In genomic region chrX:123256378-123256777, GRCh38 we compare ENCODE assay signal across 26 cellular contexts.
DNase-seq lines count a peak whose midpoint lies in the region; ATAC-seq, FAIRE-seq and TF ChIP-seq lines count a peak whose summit lies in the region.
"Had no signal": no experiment of that assay in that cellular context is flagged by ENCODE, and none has a peak within 500 bp of the region (broad histone marks: within the 10 kb centered on the region; RNA-seq: fewer than 3 reads in every experiment).

No MANE protein-coding gene starts in this region.

- H3K4me1 Mint-ChIP-seq in WTC11, result peaks cover 6% of the 10 kb centered on the region
- H3K4me1 Mint-ChIP-seq: memory B cell; naive B cell; stimulated activated effector memory CD8-positive, alpha-beta T cell treated with anti-CD3 and anti-CD28 coated beads, Interleukin-12 subunit alpha, Interleukin-12 subunit beta, amount 100 ng/mL, for 72 hours had no signal

- no peak overlapping the region for H3K27ac Mint-ChIP-seq in WTC11
- H3K27ac Mint-ChIP-seq: CD4-positive, alpha-beta T cell; memory B cell; naive B cell; stimulated activated effector memory CD8-positive, alpha-beta T cell treated with anti-CD3 and anti-CD28 coated beads, Interleukin-12 subunit alpha, Interleukin-12 subunit beta, amount 100 ng/mL, for 72 hours had no signal

- intact Hi-C loops in K562 (cut with micrococcal nuclease), result no loop called here
- intact Hi-C loops in dorsolateral prefrontal cortex (cut with DNase I), result no loop called here

- H3K9me1 ChIP-seq in K562 (ENCODE audit: control insufficient read depth, insufficient read depth, low read length), result no peaks in the 10 kb centered on the region

- no peaks in the 10 kb centered on the region for H3K9me3 Mint-ChIP-seq in WTC11
- H3K9me3 Mint-ChIP-seq: CD4-positive, alpha-beta T cell had no signal

- no peak for TF ChIP-seq EP300 in K562 (IDR thresholded peaks at IDR 0.05; ENCODE audit: low read length)

- H3K27ac ChIP-seq in K562 (ENCODE audit: extremely low read depth, low read depth, low read length) (no peak overlapping the region), dorsolateral prefrontal cortex (no peak overlapping the region)
- H3K27ac ChIP-seq: gastrocnemius medialis, parathyroid adenoma, right lobe of liver, VCaP had no signal

- H3K36me3 ChIP-seq in K562 (ENCODE audit: control insufficient read depth, insufficient read depth, low read length), result no peaks in the 10 kb centered on the region
- H3K36me3 ChIP-seq: gastrocnemius medialis, right lobe of liver had no signal

- no peak for TF ChIP-seq POLR2A in K562 (conservative IDR thresholded peaks at IDR 0.05)

- in situ Hi-C loops in K562 (cut with MboI), result no loop called here

- H3K4me3 Mint-ChIP-seq in WTC11, result no peak overlapping the region
- H3K4me3 Mint-ChIP-seq: CD4-positive, alpha-beta T cell; memory B cell; naive B cell; stimulated activated effector memory CD8-positive, alpha-beta T cell treated with anti-CD3 and anti-CD28 coated beads, Interleukin-12 subunit alpha, Interleukin-12 subunit beta, amount 100 ng/mL, for 72 hours had no signal

- H3K27me3 Mint-ChIP-seq in WTC11 (ENCODE audit: low read depth), result peaks cover 7% of the 10 kb centered on the region; the same call in 1 of the 2 replicates
- H3K27me3 Mint-ChIP-seq: memory B cell had no signal

- WGBS in K562 (ENCODE audit: insufficient coverage, low coverage, missing lambda C conversion rate), result 0% methylated on average over 1 of the region's 1 CpG

- no peak overlapping the region for H3K9ac ChIP-seq in K562 (ENCODE audit: insufficient read depth in 1 of 2, low read depth in 2 of 2, low read length in 2 of 2)
- H3K9ac ChIP-seq: parathyroid adenoma had no signal

- DNase-seq in K562 (ENCODE audit: extremely low read depth in 1 of 4, low spot score in 3 of 4) (no peak), dorsolateral prefrontal cortex (no peak), WTC11 (ENCODE audit: low spot score) (no peak)
- DNase-seq: activated CD4-positive, alpha-beta T cell treated with anti-CD3 and anti-CD28 coated beads, Interleukin-2, amount 50 U/mL, for 48 hours; activated naive CD4-positive, alpha-beta T cell treated with Interleukin-2 at 50 U/mL for 16 hours; activated T-cell treated with anti-CD3 and anti-CD28 coated beads for 4 hours; amygdala; caudate nucleus; CD4-positive, alpha-beta T cell; DMS153; gastrocnemius medialis; GF-D8; naive B cell; NCI-H1417; NCI-H2171; right lobe of liver; stimulated activated CD4-positive, alpha-beta T cell treated with anti-CD3 and anti-CD28 coated beads, Interleukin-15, amount 100 ng/mL, for 24 hours had no signal

- no peaks in the 10 kb centered on the region for H3K4me1 ChIP-seq in K562 (replicated peaks in 1 of 2; ENCODE audit: control insufficient read depth in 2 of 2, insufficient read depth in 2 of 2, low read length in 2 of 2)
- H3K4me1 ChIP-seq: gastrocnemius medialis, parathyroid adenoma, right lobe of liver had no signal

- H4K20me1 ChIP-seq in K562 (replicated peaks; ENCODE audit: control insufficient read depth, insufficient read depth, low read length), result no peaks in the 10 kb centered on the region

- CTCF ChIA-PET in K562 (lab: Yijun Ruan, JAX; ENCODE audit: low intra/inter-chr PET ratio), result no interaction called here
- CTCF ChIA-PET in WTC11 (lab: Charles Lee), result no interaction called here

- no peak overlapping the region for H2AFZ ChIP-seq in K562 (ENCODE audit: low read depth, low read length)
- H2AFZ ChIP-seq: parathyroid adenoma had no signal

- ATAC-seq in GM18520 (IDR thresholded peaks at IDR 0.05; ENCODE audit: unreplicated experiment) (peak; percentile 86), GM19463 (IDR thresholded peaks at IDR 0.05; ENCODE audit: unreplicated experiment) (peak; percentile 78), HG03066 (IDR thresholded peaks at IDR 0.05; ENCODE audit: low read depth, unreplicated experiment) (peak; percentile 85), K562 (no peak), HG02981 (IDR thresholded peaks at IDR 0.05; ENCODE audit: unreplicated experiment) (no peak), WTC11 (no peak)
- ATAC-seq: gastrocnemius medialis; right lobe of liver; stimulated activated effector memory CD8-positive, alpha-beta T cell treated with anti-CD3 and anti-CD28 coated beads, Interleukin-12 subunit alpha, Interleukin-12 subunit beta, amount 100 ng/mL, for 72 hours had no signal

- H3K4me3 ChIP-seq in K562 (no peak overlapping the region), dorsolateral prefrontal cortex (no peak overlapping the region)
- H3K4me3 ChIP-seq: gastrocnemius medialis, right lobe of liver had no signal

- no TSS peak for BruUV-seq in K562 (replicated peaks; lab: Mats Ljungman, UMichigan)

- no peaks in the 10 kb centered on the region; the same call in 1 of the 2 replicates for H3K36me3 Mint-ChIP-seq in WTC11
- H3K36me3 Mint-ChIP-seq: memory B cell; naive B cell; stimulated activated effector memory CD8-positive, alpha-beta T cell treated with anti-CD3 and anti-CD28 coated beads, Interleukin-12 subunit alpha, Interleukin-12 subunit beta, amount 100 ng/mL, for 72 hours had no signal

- H3K4me2 ChIP-seq in K562 (ENCODE audit: insufficient read depth, low read length), result no peak overlapping the region

- TF ChIP-seq RAD21 in K562 (CRISPR knock-in tag; conservative IDR thresholded peaks at IDR 0.05 in 1 of 2, IDR thresholded peaks at IDR 0.05 in 1 of 2), result no peak

- no peak for FAIRE-seq in K562 (lab: Jason Lieb, UNC)
- FAIRE-seq: GM12892 had no signal

- H3K79me2 ChIP-seq in K562 (ENCODE audit: control insufficient read depth, insufficient read depth, low read length), result no peaks in the 10 kb centered on the region
- H3K79me2 ChIP-seq: parathyroid adenoma had no signal

- H3K27me3 ChIP-seq in K562 (ENCODE audit: control insufficient read depth in 2 of 2, insufficient read depth in 2 of 2, low read length in 2 of 2) (no peaks in the 10 kb centered on the region), dorsolateral prefrontal cortex (peaks cover 0 to 32% (median 0%) of the 10 kb centered on the region in 45 donors)
- H3K27me3 ChIP-seq: gastrocnemius medialis, right lobe of liver had no signal

- H3K9me3 ChIP-seq in K562 (replicated peaks; ENCODE audit: control insufficient read depth, insufficient read depth, low read depth, low read length), result no peaks in the 10 kb centered on the region
- H3K9me3 ChIP-seq: gastrocnemius medialis, right lobe of liver had no signal

- TF ChIP-seq CTCF in K562 (IDR thresholded peaks at IDR 0.05 in 2 of 3, conservative IDR thresholded peaks at IDR 0.05 in 1 of 3; ENCODE audit: insufficient read depth in 2 of 3, low read depth in 1 of 3, low read length in 3 of 3) (no peak), dorsolateral prefrontal cortex (IDR thresholded peaks at IDR 0.05 in 54 of 56, conservative IDR thresholded peaks at IDR 0.05 in 2 of 56; ENCODE audit: low read depth in 1 of 56, partially characterized antibody in 56 of 56) (no peak), WTC11 (IDR thresholded peaks at IDR 0.05) (no peak)

- POLR2A ChIA-PET in K562 (lab: Yijun Ruan, JAX), result no interaction called here
- POLR2A ChIA-PET in WTC11 (lab: Charles Lee), result no interaction called here

TF ChIP-seq in K562, 482 proteins besides CTCF, POLR2A, EP300 and RAD21:
- TF ChIP-seq PTRF (tag; IDR thresholded peaks at IDR 0.05) (no peak), ZFP36 (IDR thresholded peaks at IDR 0.05; ENCODE audit: low read depth, low read length, partially characterized antibody) (no peak), TFE3 (CRISPR knock-in tag; IDR thresholded peaks at IDR 0.05) (peak; percentile 30)
TF ChIP-seq in K562: peak in this region for 1.

TF ChIP-seq in WTC11, 78 proteins besides CTCF, POLR2A, EP300 and RAD21:
- TF ChIP-seq, protein P1, sequence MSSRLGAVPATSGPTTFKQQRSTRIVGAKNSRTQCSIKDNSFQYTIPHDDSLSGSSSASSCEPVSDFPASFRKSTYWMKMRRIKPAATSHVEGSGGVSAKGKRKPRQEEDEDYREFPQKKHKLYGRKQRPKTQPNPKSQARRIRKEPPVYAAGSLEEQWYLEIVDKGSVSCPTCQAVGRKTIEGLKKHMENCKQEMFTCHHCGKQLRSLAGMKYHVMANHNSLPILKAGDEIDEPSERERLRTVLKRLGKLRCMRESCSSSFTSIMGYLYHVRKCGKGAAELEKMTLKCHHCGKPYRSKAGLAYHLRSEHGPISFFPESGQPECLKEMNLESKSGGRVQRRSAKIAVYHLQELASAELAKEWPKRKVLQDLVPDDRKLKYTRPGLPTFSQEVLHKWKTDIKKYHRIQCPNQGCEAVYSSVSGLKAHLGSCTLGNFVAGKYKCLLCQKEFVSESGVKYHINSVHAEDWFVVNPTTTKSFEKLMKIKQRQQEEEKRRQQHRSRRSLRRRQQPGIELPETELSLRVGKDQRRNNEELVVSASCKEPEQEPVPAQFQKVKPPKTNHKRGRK (CRISPR knock-in tag; IDR thresholded peaks at IDR 0.05; ENCODE audit: borderline replicate concordance), result no peak
- TF ChIP-seq ZBTB21 (CRISPR knock-in tag; IDR thresholded peaks at IDR 0.05; ENCODE audit: borderline replicate concordance) (no peak), IRF1 (CRISPR knock-in tag; IDR thresholded peaks at IDR 0.05) (no peak)

Comparison
In these comparisons a context has a peak if more than half of its experiments do, and no peak if none do; other contexts are left out.
1. ATAC-seq: peak in GM18520 (single experiment), GM19463 (single experiment) and HG03066 (single experiment); none in K562 (single experiment), HG02981 (single experiment) and WTC11 (single experiment).